ENCODE assay signal across 14 cellular contexts in the genomic region with DNA sequence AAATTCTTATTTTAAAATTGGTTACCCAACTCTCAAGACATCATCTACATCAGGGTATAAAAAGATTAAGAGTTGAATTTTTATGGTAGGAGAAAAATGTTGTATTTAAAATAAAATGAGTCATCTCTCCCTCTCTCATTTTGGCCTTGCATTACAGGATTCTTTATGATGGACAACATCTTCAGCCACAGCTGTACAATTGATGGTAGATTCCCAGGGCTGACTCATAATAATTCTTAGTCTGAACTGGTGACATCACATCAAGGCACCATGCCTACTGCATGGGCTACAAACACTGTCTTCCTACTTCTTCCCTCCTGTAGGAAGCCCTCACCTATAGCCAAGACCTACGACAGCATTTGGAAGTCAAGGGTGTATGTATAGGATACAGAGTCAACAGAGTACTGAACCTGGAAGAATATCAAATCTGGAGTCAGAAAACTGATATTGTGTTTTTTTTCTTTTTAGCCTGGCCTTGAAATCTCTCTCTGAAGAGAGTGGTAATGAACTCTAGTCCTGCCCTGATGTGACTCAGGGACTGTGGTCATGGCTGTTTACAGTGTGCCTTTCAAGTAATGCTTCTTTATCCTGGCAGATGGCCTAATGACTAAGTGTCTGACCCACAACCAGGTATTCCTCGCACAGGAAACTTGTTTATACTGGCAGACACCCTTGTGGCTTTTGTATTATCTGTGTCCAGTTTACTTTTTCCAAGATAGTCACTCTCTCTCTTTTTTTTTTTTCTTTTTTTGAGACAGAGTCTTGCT. TPM values are rescaled to one million over a fixed set of nuclear protein-coding genes. Genes with fewer than 3 reads are reported as not detected.
DNase-seq lines count a peak whose midpoint lies in the region; TF ChIP-seq lines count a peak whose summit lies in the region.
"Had no signal": no experiment of that assay in that cellular context is flagged by ENCODE, and none has a peak within 500 bp of the region (broad histone marks: within the 10 kb centered on the region; RNA-seq: fewer than 3 reads in every experiment).

No MANE protein-coding gene starts in this region.

- H3K27me3 Mint-ChIP-seq in MCF 10A (ENCODE audit: insufficient read depth, unreplicated experiment) (peaks cover 68% of the 10 kb centered on the region), H9 (ENCODE audit: low read depth) (peaks cover 23% of the 10 kb centered on the region)

- H3K23me2 ChIP-seq in H9 (ENCODE audit: insufficient read length, low read depth, low read length, poor library complexity, severe bottlenecking): no peaks in the 10 kb centered on the region

- H2BK12ac ChIP-seq in H9 (ENCODE audit: insufficient read length, low read depth, low read length): no peak overlapping the region

- H4K91ac ChIP-seq in H9 (ENCODE audit: insufficient read length, low read depth, low read length): no peak overlapping the region

- no peak for TF ChIP-seq POLR2A in testis (IDR thresholded peaks at IDR 0.05)

- no peak overlapping the region for H2AK5ac ChIP-seq in H9 (ENCODE audit: insufficient read length, low read length)

- H2BK120ac ChIP-seq in H9 (ENCODE audit: low read depth, low read length, poor library complexity, severe bottlenecking): no peak overlapping the region

- H3K27ac Mint-ChIP-seq in MCF 10A (ENCODE audit: low read depth, unreplicated experiment): peak overlapping the region; percentile 59
- no peak overlapping the region for H3K27ac Mint-ChIP-seq in H9
- H3K27ac Mint-ChIP-seq: nephron progenitor cell; stimulated activated naive CD8-positive, alpha-beta T cell treated with anti-CD3 and anti-CD28 coated beads, Interleukin-15, amount 100 ng/mL, for 72 hours had no signal

- no peak overlapping the region for H3K27ac ChIP-seq in H9 (ENCODE audit: insufficient read length, low read depth, low read length)
- H3K27ac ChIP-seq in testis: no peak overlapping the region

- H3K4ac ChIP-seq in H9 (ENCODE audit: low read depth, low read length): no peak overlapping the region

- no peak overlapping the region for H3T11ph ChIP-seq in H9 (ENCODE audit: low read length)

- no peaks in the 10 kb centered on the region for H3K36me3 ChIP-seq in MG63
- H3K36me3 ChIP-seq in testis (ENCODE audit: low read depth, missing control alignments): no peaks in the 10 kb centered on the region

- POLR2A ChIA-PET in MCF 10A (lab: Yijun Ruan, JAX): no interaction called here

- DNase-seq in GM04503 (ENCODE audit: low read depth): peak; percentile 8
- peak; percentile 67 for DNase-seq in MG63
- peak; percentile 96 for DNase-seq in MCF 10A (ENCODE audit: unreplicated experiment)
- peak; percentile 52 to 53 for DNase-seq in lung microvascular endothelial cell (ENCODE audit: low read depth in 2 of 2)
- DNase-seq in H9: no peak
- no peak for DNase-seq in testis
- no peak for DNase-seq in DMS79 treated with DMSO at 0.1 percent for 48 hours (lab: John Stamatoyannopoulos, UW)
- DNase-seq in SHP77 (lab: John Stamatoyannopoulos, UW): no peak
- DNase-seq: activated gamma-delta T cell; NCI-H1105 treated with DMSO at 0.1 percent for 48 hours; nephron progenitor cell; stimulated activated naive CD8-positive, alpha-beta T cell treated with anti-CD3 and anti-CD28 coated beads, Interleukin-15, amount 100 ng/mL, for 72 hours had no signal

- no peak overlapping the region for H2AFZ ChIP-seq in H9 (ENCODE audit: low read length)

- H2BK5ac ChIP-seq in H9 (ENCODE audit: insufficient read length, low read length): no peak overlapping the region

- no peak overlapping the region for H4K8ac ChIP-seq in H9 (replicated peaks; ENCODE audit: insufficient read length, low read depth, low read length)

- intact Hi-C loops in MCF 10A (cut with micrococcal nuclease): no loop called here
- intact Hi-C loops in testis (cut with DNase I; ENCODE audit: low total_unique reads): no loop called here

- CTCF ChIA-PET in MCF 10A (lab: Yijun Ruan, JAX): no interaction called here

- no peaks in the 10 kb centered on the region; the same call in 1 of the 2 replicates for H3K27me3 ChIP-seq in MG63
- H3K27me3 ChIP-seq in H9 (ENCODE audit: insufficient read depth, low read length): no peaks in the 10 kb centered on the region
- no peaks in the 10 kb centered on the region for H3K27me3 ChIP-seq in testis

- H3K23ac ChIP-seq in H9 (ENCODE audit: insufficient read length, low read depth, low read length): no peak overlapping the region

- H4K5ac ChIP-seq in H9 (ENCODE audit: insufficient read length, low read depth, low read length): no peak overlapping the region

- no peak overlapping the region for H3K4me3 Mint-ChIP-seq in MCF 10A (ENCODE audit: unreplicated experiment)
- H3K4me3 Mint-ChIP-seq in H9: no peak overlapping the region
- H3K4me3 Mint-ChIP-seq: nephron progenitor cell; stimulated activated naive CD8-positive, alpha-beta T cell treated with anti-CD3 and anti-CD28 coated beads, Interleukin-15, amount 100 ng/mL, for 72 hours had no signal

- H3K4me1 ChIP-seq in H9 (ENCODE audit: insufficient read depth, low read length) (no peaks in the 10 kb centered on the region), testis (no peaks in the 10 kb centered on the region)

- no TSS peak for BruUV-seq in MCF 10A (replicated peaks; lab: Mats Ljungman, UMichigan)

- no peak overlapping the region for H3K18ac ChIP-seq in H9 (ENCODE audit: insufficient read length, low read depth, low read length)

- no peak overlapping the region for H3K4me2 ChIP-seq in H9 (ENCODE audit: insufficient read depth, insufficient read length, low read length)

- H3K9me3 ChIP-seq in MG63 (no peaks in the 10 kb centered on the region), H9 (ENCODE audit: control insufficient read depth, low read depth, low read length) (no peaks in the 10 kb centered on the region), testis (no peaks in the 10 kb centered on the region)

- H3K56ac ChIP-seq in H9 (ENCODE audit: insufficient read length, low read depth, low read length): no peak overlapping the region

- H3K4me1 Mint-ChIP-seq in MCF 10A (ENCODE audit: insufficient read depth, unreplicated experiment) (peaks cover 17% of the 10 kb centered on the region), H9 (peaks cover 0 to 6% of the 10 kb centered on the region in 2 experiments; a peak in 1 of 4 replicates)
- H3K4me1 Mint-ChIP-seq: nephron progenitor cell; stimulated activated naive CD8-positive, alpha-beta T cell treated with anti-CD3 and anti-CD28 coated beads, Interleukin-15, amount 100 ng/mL, for 72 hours had no signal

- TF ChIP-seq CTCF in MCF 10A (IDR thresholded peaks at IDR 0.05; ENCODE audit: unreplicated experiment) (no peak), H9 (conservative IDR thresholded peaks at IDR 0.05) (no peak), testis (IDR thresholded peaks at IDR 0.05) (no peak)

- H3K79me2 ChIP-seq in H9 (ENCODE audit: insufficient read depth, low read length): no peaks in the 10 kb centered on the region

- WGBS in H9 (ENCODE audit: extremely low coverage, insufficient read length, low lambda C conversion rate): no CpG with 5 or more reads among the region's 2 CpGs
- WGBS in testis, 2 donors: 66 to 78% methylated on average over 2 of the region's 2 CpGs

- H3K79me1 ChIP-seq in H9 (ENCODE audit: insufficient read depth, low read depth, low read length, poor library complexity, severe bottlenecking): no peaks in the 10 kb centered on the region

- H3K9me3 Mint-ChIP-seq in MCF 10A (ENCODE audit: unreplicated experiment): no peaks in the 10 kb centered on the region
- H3K9me3 Mint-ChIP-seq in H9: no peaks in the 10 kb centered on the region
- H3K9me3 Mint-ChIP-seq: nephron progenitor cell; stimulated activated naive CD8-positive, alpha-beta T cell treated with anti-CD3 and anti-CD28 coated beads, Interleukin-15, amount 100 ng/mL, for 72 hours had no signal

- H2BK15ac ChIP-seq in H9 (ENCODE audit: low read depth, low read length): no peak overlapping the region

- peaks cover 4% of the 10 kb centered on the region for H3K36me3 Mint-ChIP-seq in MCF 10A (ENCODE audit: insufficient read depth, unreplicated experiment)
- H3K36me3 Mint-ChIP-seq in H9 (ENCODE audit: insufficient read depth in 1 of 3, low read depth in 3 of 3): no peaks in the 10 kb centered on the region

- no peak overlapping the region for H2BK20ac ChIP-seq in H9 (ENCODE audit: low read depth, low read length, poor library complexity, severe bottlenecking)

- H3K14ac ChIP-seq in H9 (ENCODE audit: insufficient read depth, low read length): no peak overlapping the region

- no peak overlapping the region for H3K9ac ChIP-seq in H9 (ENCODE audit: extremely low read depth, insufficient read length, low read length)

- no peaks in the 10 kb centered on the region for H4K20me1 ChIP-seq in H9 (ENCODE audit: control insufficient read depth, insufficient read depth, insufficient read length)

- no peak overlapping the region for H3K4me3 ChIP-seq in MG63
- no peak overlapping the region for H3K4me3 ChIP-seq in testis

RNA-seq across cellular contexts. Expression of gene MRGPRX2, which starts 32.5 kb away (rescaled TPM):
- not detected in 2 replicates for total RNA-seq in MG63 (2014; rRNA removed; shearing (Covaris generic); ENCODE audit: low replicate concordance)
- not detected in 2 replicates for total RNA-seq in MCF 10A (2022)
- not detected in 2 replicates for total RNA-seq in lung microvascular endothelial cell
- total RNA-seq in H9 (2021): not detected in 2 replicates
- under 1 TPM in 1 of 2 donors, not detected in 1; 0.50 TPM for total RNA-seq in testis
- not detected for polyA plus RNA-seq in testis (ENCODE audit: insufficient read depth, low read depth, low replicate concordance)
- total RNA-seq: G401, H1 had no signal
- polyA plus RNA-seq: H1 had no signal

Comparison
In these comparisons a context has a peak if more than half of its experiments do, and no peak if none do; other contexts are left out.
1. DNase-seq: peak in GM04503 (single experiment), MG63 (single experiment), MCF 10A (single experiment) and lung microvascular endothelial cell (2 of 2); none in H9 (single experiment), testis (single experiment), DMS79 treated with DMSO at 0.1 percent for 48 hours (single experiment) and SHP77 (0 of 2).